ENCODE assay signal across 1 cellular context in the genomic region with DNA sequence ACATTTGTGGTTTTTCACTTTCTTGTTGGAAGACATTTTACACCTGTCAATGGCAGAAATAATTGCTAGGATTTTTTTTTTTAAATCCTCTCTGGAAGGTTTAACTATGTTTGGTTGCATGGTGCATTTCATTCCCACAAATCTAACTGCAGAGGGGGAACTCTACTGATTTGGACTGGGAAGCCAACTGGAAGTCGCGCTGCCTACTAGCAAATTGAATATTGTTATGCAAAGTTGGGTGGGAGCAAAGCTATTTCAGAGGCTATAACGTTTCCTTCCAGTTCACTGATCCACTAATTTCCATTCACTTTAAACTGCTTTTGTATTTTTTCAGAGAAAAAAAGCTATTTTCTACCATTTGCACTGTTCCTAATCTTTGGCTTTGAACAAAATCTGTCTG.
TF ChIP-seq lines count a peak whose summit lies in the region.

No MANE protein-coding gene starts in this region.

TF ChIP-seq in GM23338, 12 proteins besides CTCF, POLR2A, EP300 and RAD21 (continued from another document):
- TF ChIP-seq, protein P1, sequence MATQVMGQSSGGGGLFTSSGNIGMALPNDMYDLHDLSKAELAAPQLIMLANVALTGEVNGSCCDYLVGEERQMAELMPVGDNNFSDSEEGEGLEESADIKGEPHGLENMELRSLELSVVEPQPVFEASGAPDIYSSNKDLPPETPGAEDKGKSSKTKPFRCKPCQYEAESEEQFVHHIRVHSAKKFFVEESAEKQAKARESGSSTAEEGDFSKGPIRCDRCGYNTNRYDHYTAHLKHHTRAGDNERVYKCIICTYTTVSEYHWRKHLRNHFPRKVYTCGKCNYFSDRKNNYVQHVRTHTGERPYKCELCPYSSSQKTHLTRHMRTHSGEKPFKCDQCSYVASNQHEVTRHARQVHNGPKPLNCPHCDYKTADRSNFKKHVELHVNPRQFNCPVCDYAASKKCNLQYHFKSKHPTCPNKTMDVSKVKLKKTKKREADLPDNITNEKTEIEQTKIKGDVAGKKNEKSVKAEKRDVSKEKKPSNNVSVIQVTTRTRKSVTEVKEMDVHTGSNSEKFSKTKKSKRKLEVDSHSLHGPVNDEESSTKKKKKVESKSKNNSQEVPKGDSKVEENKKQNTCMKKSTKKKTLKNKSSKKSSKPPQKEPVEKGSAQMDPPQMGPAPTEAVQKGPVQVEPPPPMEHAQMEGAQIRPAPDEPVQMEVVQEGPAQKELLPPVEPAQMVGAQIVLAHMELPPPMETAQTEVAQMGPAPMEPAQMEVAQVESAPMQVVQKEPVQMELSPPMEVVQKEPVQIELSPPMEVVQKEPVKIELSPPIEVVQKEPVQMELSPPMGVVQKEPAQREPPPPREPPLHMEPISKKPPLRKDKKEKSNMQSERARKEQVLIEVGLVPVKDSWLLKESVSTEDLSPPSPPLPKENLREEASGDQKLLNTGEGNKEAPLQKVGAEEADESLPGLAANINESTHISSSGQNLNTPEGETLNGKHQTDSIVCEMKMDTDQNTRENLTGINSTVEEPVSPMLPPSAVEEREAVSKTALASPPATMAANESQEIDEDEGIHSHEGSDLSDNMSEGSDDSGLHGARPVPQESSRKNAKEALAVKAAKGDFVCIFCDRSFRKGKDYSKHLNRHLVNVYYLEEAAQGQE (IDR thresholded peaks at IDR 0.05; ENCODE audit: unreplicated experiment): no peak
